Comparison of ENCODE assay signal across 25 cellular contexts in genomic region chr3:52783211-52783555, GRCh38. TPM values are rescaled to one million over a fixed set of nuclear protein-coding genes. Genes with fewer than 3 reads are reported as not detected.
A peak's percentile ranks its signal among the peaks of the same experiment; 100 is the strongest.
DNase-seq lines count a peak whose midpoint lies in the region; ATAC-seq and TF ChIP-seq lines count a peak whose summit lies in the region.
"Had no signal": no experiment of that assay in that cellular context is flagged by ENCODE, and none has a peak within 500 bp of the region (broad histone marks: within the 10 kb centered on the region; RNA-seq: fewer than 3 reads in every experiment).

No MANE protein-coding gene starts in this region.

- ATAC-seq in activated naive CD8-positive, alpha-beta T cell treated with anti-CD3 and anti-CD28 coated beads, Interleukin-2, amount 10 ng/mL, durations not matched to agents 7 days and 5 days (ENCODE audit: low read depth) = no peak
- ATAC-seq in HG02678 (IDR thresholded peaks at IDR 0.05; ENCODE audit: unreplicated experiment) = no peak
- ATAC-seq: GM12878 had no signal

- H3K27ac ChIP-seq in transverse colon = no peak overlapping the region

- peaks cover 13% of the 10 kb centered on the region for H3K27me3 Mint-ChIP-seq in activated naive CD8-positive, alpha-beta T cell treated with anti-CD3 and anti-CD28 coated beads, Interleukin-2, amount 10 ng/mL, durations not matched to agents 7 days and 5 days
- peaks cover 8% of the 10 kb centered on the region for H3K27me3 Mint-ChIP-seq in activated naive CD8-positive, alpha-beta T cell treated with anti-CD3 and anti-CD28 coated beads for 36 hours

- no peak overlapping the region for H3K4me3 Mint-ChIP-seq in activated naive CD8-positive, alpha-beta T cell treated with anti-CD3 and anti-CD28 coated beads, Interleukin-2, amount 10 ng/mL, durations not matched to agents 7 days and 5 days
- H3K4me3 Mint-ChIP-seq in activated naive CD8-positive, alpha-beta T cell treated with anti-CD3 and anti-CD28 coated beads for 36 hours = no peak overlapping the region
- H3K4me3 Mint-ChIP-seq: CD4-positive, alpha-beta memory T cell; H9; IgD-negative memory B cell had no signal

- H3K9me3 ChIP-seq in transverse colon = no peaks in the 10 kb centered on the region

- WGBS in transverse colon (ENCODE audit: low coverage in 1 of 2), 2 donors = 69% methylated on average over 3 of the region's 3 CpGs; no CpG with 5 or more reads in 1 of the 2 donors

- no peak overlapping the region for H3K27ac Mint-ChIP-seq in activated naive CD8-positive, alpha-beta T cell treated with anti-CD3 and anti-CD28 coated beads, Interleukin-2, amount 10 ng/mL, durations not matched to agents 7 days and 5 days
- H3K27ac Mint-ChIP-seq in activated naive CD8-positive, alpha-beta T cell treated with anti-CD3 and anti-CD28 coated beads for 36 hours = no peak overlapping the region
- H3K27ac Mint-ChIP-seq: CD4-positive, alpha-beta memory T cell; H9 had no signal

- H3K9me3 Mint-ChIP-seq in activated naive CD8-positive, alpha-beta T cell treated with anti-CD3 and anti-CD28 coated beads, Interleukin-2, amount 10 ng/mL, durations not matched to agents 7 days and 5 days = no peaks in the 10 kb centered on the region
- no peaks in the 10 kb centered on the region for H3K9me3 Mint-ChIP-seq in activated naive CD8-positive, alpha-beta T cell treated with anti-CD3 and anti-CD28 coated beads for 36 hours
- H3K9me3 Mint-ChIP-seq: CD4-positive, alpha-beta memory T cell; H9; IgD-negative memory B cell had no signal

- intact Hi-C loops in transverse colon (cut with DNase I; ENCODE audit: low total_unique reads) = no loop called here

- H3K4me1 Mint-ChIP-seq in activated naive CD8-positive, alpha-beta T cell treated with anti-CD3 and anti-CD28 coated beads, Interleukin-2, amount 10 ng/mL, durations not matched to agents 7 days and 5 days = peaks cover 1% of the 10 kb centered on the region
- H3K4me1 Mint-ChIP-seq in activated naive CD8-positive, alpha-beta T cell treated with anti-CD3 and anti-CD28 coated beads for 36 hours = peaks cover 2% of the 10 kb centered on the region
- H3K4me1 Mint-ChIP-seq: CD4-positive, alpha-beta memory T cell had no signal

- H3K4me3 ChIP-seq in NB4 (ENCODE audit: low read depth, low read length) (no peak overlapping the region), fibroblast of villous mesenchyme (ENCODE audit: low read depth, low read length) (no peak overlapping the region), transverse colon (no peak overlapping the region)
- H3K4me3 ChIP-seq: GM12878 had no signal

- no peaks in the 10 kb centered on the region for H3K36me3 Mint-ChIP-seq in activated naive CD8-positive, alpha-beta T cell treated with anti-CD3 and anti-CD28 coated beads, Interleukin-2, amount 10 ng/mL, durations not matched to agents 7 days and 5 days
- no peaks in the 10 kb centered on the region for H3K36me3 Mint-ChIP-seq in activated naive CD8-positive, alpha-beta T cell treated with anti-CD3 and anti-CD28 coated beads for 36 hours
- H3K36me3 Mint-ChIP-seq: CD4-positive, alpha-beta memory T cell; IgD-negative memory B cell had no signal

- TF ChIP-seq CTCF in NB4 (IDR thresholded peaks at IDR 0.05; ENCODE audit: low read depth, low read length) (no peak), fibroblast of villous mesenchyme (IDR thresholded peaks at IDR 0.05; ENCODE audit: insufficient read depth, low read depth, low read length) (no peak), transverse colon (IDR thresholded peaks at IDR 0.05) (no peak)

- no peaks in the 10 kb centered on the region for H3K4me1 ChIP-seq in transverse colon

- DNase-seq in activated naive CD8-positive, alpha-beta T cell treated with anti-CD3 and anti-CD28 coated beads, Interleukin-2, amount 10 ng/mL, durations not matched to agents 7 days and 5 days = peak; percentile 21
- DNase-seq in activated naive CD8-positive, alpha-beta T cell treated with anti-CD3 and anti-CD28 coated beads for 36 hours = no peak
- DNase-seq in NB4 (ENCODE audit: low read depth) (peak; percentile 17), fibroblast of villous mesenchyme (ENCODE audit: low read depth) (peak; percentile 2), transverse colon (peak; percentile 4), NCI-H526 (lab: John Stamatoyannopoulos, UW) (no peak)
- DNase-seq in stimulated activated CD4-positive, alpha-beta T cell treated with anti-CD3 and anti-CD28 coated beads, Interleukin-4, amount 100 ng/mL, for 4 hours = no peak
- DNase-seq: CD4-positive, alpha-beta memory T cell; DMS153; GF-D8; H9; Karpas-422; NCI-H1105; NCI-H2081; NCI-H2171 treated with DMSO at 0.1 percent for 48 hours; NCI-H748 treated with DMSO at 0.1 percent for 48 hours; NK-92 treated with Interleukin-12 subunit alpha and Interleukin-12 subunit beta, amount 100 ng/mL, for 24 hours; OCI-M1; SHP77 had no signal

- in situ Hi-C loops in transverse colon (cut with MboI; ENCODE audit: low pct_ligation_motif_present in 1 of 4, low pct_unique_long_range_greater_than_20kb in 1 of 4, low sequenced_read_pairs in 3 of 4) = no loop called here

- no peak for TF ChIP-seq POLR2A in NB4 (IDR thresholded peaks at IDR 0.05; ENCODE audit: extremely low read depth, insufficient read length)
- TF ChIP-seq POLR2A in transverse colon (IDR thresholded peaks at IDR 0.05) = no peak

- H3K36me3 ChIP-seq in transverse colon = no peaks in the 10 kb centered on the region

- no peak for TF ChIP-seq EP300 in transverse colon (IDR thresholded peaks at IDR 0.05; ENCODE audit: low read depth)

- POLR2A ChIA-PET in activated naive CD8-positive, alpha-beta T cell treated with anti-CD3 and anti-CD28 coated beads, Interleukin-2, amount 10 ng/mL, durations not matched to agents 7 days and 5 days (lab: Charles Lee) = no interaction called here

- no peaks in the 10 kb centered on the region for H3K27me3 ChIP-seq in transverse colon

RNA-seq across cellular contexts. Expression of gene ITIH1, which starts 5.8 kb away (rescaled TPM):
- not detected for total RNA-seq in activated naive CD8-positive, alpha-beta T cell treated with anti-CD3 and anti-CD28 coated beads, Interleukin-2, amount 10 ng/mL, durations not matched to agents 7 days and 5 days
- total RNA-seq in activated naive CD8-positive, alpha-beta T cell treated with anti-CD3 and anti-CD28 coated beads for 36 hours = not detected
- total RNA-seq in fibroblast of villous mesenchyme (not detected in 2 replicates), transverse colon (not detected)
- total RNA-seq: CD4-positive, alpha-beta memory T cell; Daoy; H9; MCF 10A; NCI-H460 had no signal

RNA-seq across cellular contexts. Expression of gene ITIH3, which starts 11.4 kb away (rescaled TPM):
- total RNA-seq in activated naive CD8-positive, alpha-beta T cell treated with anti-CD3 and anti-CD28 coated beads, Interleukin-2, amount 10 ng/mL, durations not matched to agents 7 days and 5 days = not detected
- not detected for total RNA-seq in activated naive CD8-positive, alpha-beta T cell treated with anti-CD3 and anti-CD28 coated beads for 36 hours
- total RNA-seq in fibroblast of villous mesenchyme = 1.6 and 8.2 TPM in 2 replicates
- total RNA-seq in transverse colon = 1 to 10 TPM in 1 of 4 donors, under 1 TPM in 1, not detected in 2; 0.27 to 1.6 TPM
- total RNA-seq: CD4-positive, alpha-beta memory T cell; Daoy; H9; MCF 10A; NCI-H460 had no signal

RNA-seq across cellular contexts. Expression of gene NEK4, which starts 12.4 kb away (rescaled TPM):
- 10 to 100 TPM; 22.4 to 25.1 TPM for total RNA-seq in activated naive CD8-positive, alpha-beta T cell treated with anti-CD3 and anti-CD28 coated beads, Interleukin-2, amount 10 ng/mL, durations not matched to agents 7 days and 5 days
- total RNA-seq in activated naive CD8-positive, alpha-beta T cell treated with anti-CD3 and anti-CD28 coated beads for 36 hours = 10 to 100 TPM; 29.4 to 29.7 TPM
- total RNA-seq in fibroblast of villous mesenchyme (28.1 and 33.2 TPM in 2 replicates), transverse colon (10 to 100 TPM; 14.6 to 35.0 (median 22.1) TPM)

RNA-seq across cellular contexts. Expression of gene ITIH4, which starts 47.3 kb away (rescaled TPM):
- total RNA-seq in activated naive CD8-positive, alpha-beta T cell treated with anti-CD3 and anti-CD28 coated beads, Interleukin-2, amount 10 ng/mL, durations not matched to agents 7 days and 5 days = 10 to 100 TPM; 29.2 to 30.7 TPM
- total RNA-seq in activated naive CD8-positive, alpha-beta T cell treated with anti-CD3 and anti-CD28 coated beads for 36 hours = 1 to 10 TPM; 4.8 to 6.8 TPM
- total RNA-seq in fibroblast of villous mesenchyme (0.32 and 1.3 TPM in 2 replicates), transverse colon (1 to 10 TPM in 3 of 4 donors, under 1 TPM in 1; 0.60 to 9.5 (median 4.9) TPM)

RNA-seq across cellular contexts. Expression of gene MUSTN1, which starts 51.6 kb away (rescaled TPM):
- 1 to 10 TPM; 1.3 to 1.9 TPM for total RNA-seq in activated naive CD8-positive, alpha-beta T cell treated with anti-CD3 and anti-CD28 coated beads, Interleukin-2, amount 10 ng/mL, durations not matched to agents 7 days and 5 days
- 1 to 10 TPM in 1 of 2 experiments, under 1 TPM in 1; 0.91 to 1.0 TPM for total RNA-seq in activated naive CD8-positive, alpha-beta T cell treated with anti-CD3 and anti-CD28 coated beads for 36 hours
- total RNA-seq in fibroblast of villous mesenchyme = not detected in 2 replicates
- 10 to 100 TPM in 2 of 4 donors, 1 to 10 TPM in 2; 3.0 to 26.5 (median 11.8) TPM for total RNA-seq in transverse colon
- total RNA-seq: Daoy, MCF 10A had no signal

Comparison
In these comparisons a context has a peak if more than half of its experiments do, and no peak if none do; other contexts are left out.
1. DNase-seq: peak in activated naive CD8-positive, alpha-beta T cell treated with anti-CD3 and anti-CD28 coated beads, Interleukin-2, amount 10 ng/mL, durations not matched to agents 7 days and 5 days (single experiment), NB4 (single experiment), fibroblast of villous mesenchyme (single experiment) and transverse colon (single experiment); none in activated naive CD8-positive, alpha-beta T cell treated with anti-CD3 and anti-CD28 coated beads for 36 hours (single experiment), stimulated activated CD4-positive, alpha-beta T cell treated with anti-CD3 and anti-CD28 coated beads, Interleukin-4, amount 100 ng/mL, for 4 hours (0 of 2) and NCI-H526 (0 of 2).